In the genomic region with DNA sequence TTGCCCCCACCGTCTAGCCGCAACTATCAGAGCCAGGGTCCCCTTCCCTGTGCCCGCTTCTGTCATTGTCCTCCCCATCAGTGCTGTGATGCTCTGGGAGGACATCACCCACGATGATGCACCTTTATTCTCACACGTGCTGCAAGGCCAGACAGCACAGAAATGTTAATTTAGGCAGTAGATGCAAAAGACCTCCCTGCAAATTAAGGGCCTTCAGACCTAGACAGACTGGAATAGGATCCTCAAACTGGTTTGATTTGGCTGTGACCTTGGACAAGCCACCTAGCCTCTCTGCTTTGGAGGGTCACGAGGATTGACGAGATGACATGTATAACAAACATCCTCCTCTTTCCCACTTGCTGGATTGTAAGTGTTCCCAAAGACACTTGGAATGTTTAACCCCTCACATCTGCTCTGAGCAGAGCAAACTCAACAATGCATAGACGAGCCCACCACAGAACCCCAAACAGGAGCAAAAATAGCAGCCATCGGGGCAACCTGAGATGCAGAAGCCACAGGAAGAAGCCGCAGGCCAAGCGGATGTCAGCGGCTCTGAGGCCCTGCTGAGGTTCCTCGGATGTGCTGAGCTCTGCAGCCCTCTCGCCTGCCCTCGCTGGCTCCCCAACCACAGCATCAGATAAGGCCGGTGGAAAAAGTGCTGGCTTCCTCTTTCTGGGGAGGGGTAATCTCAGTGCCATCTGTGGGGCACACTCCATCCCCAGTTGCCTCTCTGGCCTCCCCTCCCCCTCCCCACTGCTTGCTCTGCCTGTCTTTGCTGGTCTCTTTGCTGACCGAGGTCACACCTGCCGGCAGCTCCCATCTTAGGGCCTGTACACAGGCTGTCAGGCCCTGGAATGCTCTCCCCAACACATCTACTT, we compare ENCODE assay signal across 1 cellular context.
TF ChIP-seq lines count a peak whose summit lies in the region.

No MANE protein-coding gene starts in this region.

TF ChIP-seq in K562, 482 proteins besides CTCF, POLR2A, EP300 and RAD21 (continued from another document):
- TF ChIP-seq, protein P1, sequence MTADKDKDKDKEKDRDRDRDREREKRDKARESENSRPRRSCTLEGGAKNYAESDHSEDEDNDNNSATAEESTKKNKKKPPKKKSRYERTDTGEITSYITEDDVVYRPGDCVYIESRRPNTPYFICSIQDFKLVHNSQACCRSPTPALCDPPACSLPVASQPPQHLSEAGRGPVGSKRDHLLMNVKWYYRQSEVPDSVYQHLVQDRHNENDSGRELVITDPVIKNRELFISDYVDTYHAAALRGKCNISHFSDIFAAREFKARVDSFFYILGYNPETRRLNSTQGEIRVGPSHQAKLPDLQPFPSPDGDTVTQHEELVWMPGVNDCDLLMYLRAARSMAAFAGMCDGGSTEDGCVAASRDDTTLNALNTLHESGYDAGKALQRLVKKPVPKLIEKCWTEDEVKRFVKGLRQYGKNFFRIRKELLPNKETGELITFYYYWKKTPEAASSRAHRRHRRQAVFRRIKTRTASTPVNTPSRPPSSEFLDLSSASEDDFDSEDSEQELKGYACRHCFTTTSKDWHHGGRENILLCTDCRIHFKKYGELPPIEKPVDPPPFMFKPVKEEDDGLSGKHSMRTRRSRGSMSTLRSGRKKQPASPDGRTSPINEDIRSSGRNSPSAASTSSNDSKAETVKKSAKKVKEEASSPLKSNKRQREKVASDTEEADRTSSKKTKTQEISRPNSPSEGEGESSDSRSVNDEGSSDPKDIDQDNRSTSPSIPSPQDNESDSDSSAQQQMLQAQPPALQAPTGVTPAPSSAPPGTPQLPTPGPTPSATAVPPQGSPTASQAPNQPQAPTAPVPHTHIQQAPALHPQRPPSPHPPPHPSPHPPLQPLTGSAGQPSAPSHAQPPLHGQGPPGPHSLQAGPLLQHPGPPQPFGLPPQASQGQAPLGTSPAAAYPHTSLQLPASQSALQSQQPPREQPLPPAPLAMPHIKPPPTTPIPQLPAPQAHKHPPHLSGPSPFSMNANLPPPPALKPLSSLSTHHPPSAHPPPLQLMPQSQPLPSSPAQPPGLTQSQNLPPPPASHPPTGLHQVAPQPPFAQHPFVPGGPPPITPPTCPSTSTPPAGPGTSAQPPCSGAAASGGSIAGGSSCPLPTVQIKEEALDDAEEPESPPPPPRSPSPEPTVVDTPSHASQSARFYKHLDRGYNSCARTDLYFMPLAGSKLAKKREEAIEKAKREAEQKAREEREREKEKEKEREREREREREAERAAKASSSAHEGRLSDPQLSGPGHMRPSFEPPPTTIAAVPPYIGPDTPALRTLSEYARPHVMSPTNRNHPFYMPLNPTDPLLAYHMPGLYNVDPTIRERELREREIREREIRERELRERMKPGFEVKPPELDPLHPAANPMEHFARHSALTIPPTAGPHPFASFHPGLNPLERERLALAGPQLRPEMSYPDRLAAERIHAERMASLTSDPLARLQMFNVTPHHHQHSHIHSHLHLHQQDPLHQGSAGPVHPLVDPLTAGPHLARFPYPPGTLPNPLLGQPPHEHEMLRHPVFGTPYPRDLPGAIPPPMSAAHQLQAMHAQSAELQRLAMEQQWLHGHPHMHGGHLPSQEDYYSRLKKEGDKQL (CRISPR knock-in tag; IDR thresholded peaks at IDR 0.05; ENCODE audit: borderline replicate concordance), result no peak
- TF ChIP-seq EZH2 (IDR thresholded peaks at IDR 0.05; ENCODE audit: borderline replicate concordance, low read depth, low read length), result no peak
- no peak for TF ChIP-seq POLR2H (tag; IDR thresholded peaks at IDR 0.05; ENCODE audit: low read depth)
- TF ChIP-seq ZNF79 (CRISPR knock-in tag; IDR thresholded peaks at IDR 0.05; ENCODE audit: low read depth), result no peak
- TF ChIP-seq, protein P2, sequence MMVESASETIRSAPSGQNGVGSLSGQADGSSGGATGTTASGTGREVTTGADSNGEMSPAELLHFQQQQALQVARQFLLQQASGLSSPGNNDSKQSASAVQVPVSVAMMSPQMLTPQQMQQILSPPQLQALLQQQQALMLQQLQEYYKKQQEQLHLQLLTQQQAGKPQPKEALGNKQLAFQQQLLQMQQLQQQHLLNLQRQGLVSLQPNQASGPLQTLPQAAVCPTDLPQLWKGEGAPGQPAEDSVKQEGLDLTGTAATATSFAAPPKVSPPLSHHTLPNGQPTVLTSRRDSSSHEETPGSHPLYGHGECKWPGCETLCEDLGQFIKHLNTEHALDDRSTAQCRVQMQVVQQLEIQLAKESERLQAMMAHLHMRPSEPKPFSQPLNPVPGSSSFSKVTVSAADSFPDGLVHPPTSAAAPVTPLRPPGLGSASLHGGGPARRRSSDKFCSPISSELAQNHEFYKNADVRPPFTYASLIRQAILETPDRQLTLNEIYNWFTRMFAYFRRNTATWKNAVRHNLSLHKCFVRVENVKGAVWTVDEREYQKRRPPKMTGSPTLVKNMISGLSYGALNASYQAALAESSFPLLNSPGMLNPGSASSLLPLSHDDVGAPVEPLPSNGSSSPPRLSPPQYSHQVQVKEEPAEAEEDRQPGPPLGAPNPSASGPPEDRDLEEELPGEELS (CRISPR knock-in tag; IDR thresholded peaks at IDR 0.05; ENCODE audit: borderline replicate concordance), result no peak
- TF ChIP-seq HEY1 (CRISPR knock-in tag; IDR thresholded peaks at IDR 0.05; ENCODE audit: borderline replicate concordance), result peak; percentile 92; the same call in 1 of the 2 replicates
- peak; percentile 22; the same call in 1 of the 2 replicates for TF ChIP-seq TAL1 (IDR thresholded peaks at IDR 0.05)
- TF ChIP-seq ZNF384 (IDR thresholded peaks at IDR 0.05; ENCODE audit: low read depth, low read length), result 0 out of 2 replicates have a peak, but pooled peaks have one; percentile 25
- no peak for TF ChIP-seq NFIX (CRISPR knock-in tag; IDR thresholded peaks at IDR 0.05; ENCODE audit: low read depth)
- TF ChIP-seq TEAD4 (IDR thresholded peaks at IDR 0.05; ENCODE audit: low read length), result no peak; the same call in 1 of the 2 replicates
- TF ChIP-seq TEAD4 (CRISPR knock-in tag; IDR thresholded peaks at IDR 0.05; ENCODE audit: borderline replicate concordance), result no peak
- no peak for TF ChIP-seq ZNF324 (CRISPR knock-in tag; IDR thresholded peaks at IDR 0.05)
- TF ChIP-seq MTF1 (CRISPR knock-in tag; IDR thresholded peaks at IDR 0.05; ENCODE audit: borderline replicate concordance), result no peak
